8 cellular contexts compared by ENCODE assay signal in genomic region chr6:124962617-124963415, GRCh38. TPM values are rescaled to one million over a fixed set of nuclear protein-coding genes. Genes with fewer than 3 reads are reported as not detected.
DNase-seq lines count a peak whose midpoint lies in the region; ATAC-seq and TF ChIP-seq lines count a peak whose summit lies in the region.

No MANE protein-coding gene starts in this region.

- H3K4me3 ChIP-seq in MM.1S (ENCODE audit: low read length) (no peak overlapping the region; the same call in 1 of the 2 replicates), body of pancreas (peak overlapping the region; percentile 87 to 93), iPS DF 6.9 (ENCODE audit: low read length) (peak overlapping the region; percentile 88), prostate gland (peak overlapping the region; percentile 75 to 88)

- TF ChIP-seq POLR2A in body of pancreas (IDR thresholded peaks at IDR 0.05): peak; percentile 2 to 47 (median 44)
- TF ChIP-seq POLR2A in prostate gland (IDR thresholded peaks at IDR 0.05): no peak

- DNase-seq in activated T-cell treated with anti-CD3 and anti-CD28 coated beads for 48 hours (ENCODE audit: low read depth): peak; percentile 2
- no peak for DNase-seq in activated T-cell treated with anti-CD3 and anti-CD28 coated beads for 4 hours
- no peak for DNase-seq in MM.1S
- DNase-seq in body of pancreas: peak; percentile 37 to 56 (median 46)
- DNase-seq in iPS DF 6.9 (ENCODE audit: low read depth, low spot score): no peak
- peak; percentile 41 for DNase-seq in prostate gland (ENCODE audit: low spot score)
- DNase-seq in NCI-H187 (lab: John Stamatoyannopoulos, UW): no peak

- 0 to 1% methylated on average over 11 to 61 of the region's 67 CpGs for WGBS in body of pancreas, 2 donors
- WGBS in iPS DF 6.9 (ENCODE audit: insufficient coverage, insufficient read length): no CpG with 5 or more reads among the region's 67 CpGs
- WGBS in prostate gland: under 1% methylated on average over 67 of the region's 67 CpGs

- no peaks in the 10 kb centered on the region for H3K27me3 ChIP-seq in MM.1S (replicated peaks; ENCODE audit: insufficient read depth, low read length)
- no peaks in the 10 kb centered on the region for H3K27me3 ChIP-seq in body of pancreas
- no peaks in the 10 kb centered on the region for H3K27me3 ChIP-seq in iPS DF 6.9 (ENCODE audit: control insufficient read depth, insufficient read depth, low read length)
- H3K27me3 ChIP-seq in prostate gland (replicated peaks; ENCODE audit: insufficient read depth): no peaks in the 10 kb centered on the region

- ATAC-seq in body of pancreas (peak; percentile 60), GM18519 (IDR thresholded peaks at IDR 0.05; ENCODE audit: low FRiP score, unreplicated experiment) (no peak)

- H3K79me2 ChIP-seq in MM.1S (ENCODE audit: low read length): no peaks in the 10 kb centered on the region

- intact Hi-C loops in body of pancreas (cut with DNase I) (no loop called here), prostate gland (cut with DNase I) (loop anchor here (5.0 kb wide), 1 partner anchor 134 kb away; no protein-coding TSS in a partner anchor)

- H3K36me3 ChIP-seq in MM.1S (replicated peaks; ENCODE audit: insufficient read depth, low read length) (no peaks in the 10 kb centered on the region), body of pancreas (replicated peaks in 1 of 2; ENCODE audit: insufficient read depth in 1 of 2, low read depth in 2 of 2) (no peaks in the 10 kb centered on the region), iPS DF 6.9 (ENCODE audit: control insufficient read depth, insufficient read depth, low read length) (no peaks in the 10 kb centered on the region), prostate gland (no peaks in the 10 kb centered on the region)

- H3K4me1 ChIP-seq in MM.1S (ENCODE audit: low read length) (no peaks in the 10 kb centered on the region), body of pancreas (peaks cover 26% of the 10 kb centered on the region), iPS DF 6.9 (ENCODE audit: control insufficient read depth, insufficient read depth, low read length) (no peaks in the 10 kb centered on the region), prostate gland (replicated peaks) (no peaks in the 10 kb centered on the region)

- no peaks in the 10 kb centered on the region for H4K20me1 ChIP-seq in MM.1S (ENCODE audit: insufficient read depth, low read length)

- H3K27ac ChIP-seq in MM.1S (ENCODE audit: low read length): no peak overlapping the region
- peak overlapping the region; percentile 80 to 91 (median 86) for H3K27ac ChIP-seq in body of pancreas
- no peak overlapping the region for H3K27ac ChIP-seq in iPS DF 6.9 (ENCODE audit: low read length)
- H3K27ac ChIP-seq in prostate gland: peak overlapping the region; percentile 89 to 93

- H3F3A ChIP-seq in MM.1S (ENCODE audit: insufficient read depth, low read length): no peaks in the 10 kb centered on the region

- peak overlapping the region; percentile 18; the same call in 1 of the 2 replicates for H3K4me2 ChIP-seq in MM.1S (ENCODE audit: low read depth, low read length)

- H3K9me3 ChIP-seq in MM.1S (replicated peaks; ENCODE audit: insufficient read depth, low read length) (no peaks in the 10 kb centered on the region), body of pancreas (no peaks in the 10 kb centered on the region), iPS DF 6.9 (ENCODE audit: control insufficient read depth, insufficient read depth, low read length) (no peaks in the 10 kb centered on the region), prostate gland (no peaks in the 10 kb centered on the region)

- no peaks in the 10 kb centered on the region for H3K9me2 ChIP-seq in MM.1S (replicated peaks; ENCODE audit: insufficient read depth, low read length)

- no peak for TF ChIP-seq CTCF in MM.1S (IDR thresholded peaks at IDR 0.05; ENCODE audit: low read length)
- peak in 1 of 7 experiments; percentile 7 for TF ChIP-seq CTCF in body of pancreas (IDR thresholded peaks at IDR 0.05)
- peak in 1 of 4 experiments; percentile 12 for TF ChIP-seq CTCF in prostate gland (IDR thresholded peaks at IDR 0.05)

- no peak overlapping the region for H3K9ac ChIP-seq in MM.1S (ENCODE audit: low read length)

- no peak overlapping the region for H2AFZ ChIP-seq in MM.1S (ENCODE audit: low read length)

RNA-seq across cellular contexts. Expression of gene RNF217, which starts 0.6 kb away (rescaled TPM):
- 10 to 100 TPM; 10.5 to 18.7 TPM for total RNA-seq in body of pancreas
- total RNA-seq in prostate gland: 10 to 100 TPM; 12.1 to 24.3 TPM

Comparison
In these comparisons a context has a peak if more than half of its experiments do, and no peak if none do; other contexts are left out.
1. DNase-seq: peak in activated T-cell treated with anti-CD3 and anti-CD28 coated beads for 48 hours (single experiment), body of pancreas (4 of 4) and prostate gland (single experiment); none in activated T-cell treated with anti-CD3 and anti-CD28 coated beads for 4 hours (single experiment), MM.1S (single experiment), iPS DF 6.9 (single experiment) and NCI-H187 (0 of 2).
2. H3K27ac ChIP-seq: peak in body of pancreas (4 of 4) and prostate gland (2 of 2); none in MM.1S (single experiment) and iPS DF 6.9 (single experiment).